ENCODE assay signal across 25 cellular contexts in genomic region chr11:113685650-113686349, GRCh38. TPM values are rescaled to one million over a fixed set of nuclear protein-coding genes. Genes with fewer than 3 reads are reported as not detected.
DNase-seq lines count a peak whose midpoint lies in the region; ATAC-seq and TF ChIP-seq lines count a peak whose summit lies in the region.
"Had no signal": no experiment of that assay in that cellular context is flagged by ENCODE, and none has a peak within 500 bp of the region (broad histone marks: within the 10 kb centered on the region; RNA-seq: fewer than 3 reads in every experiment).

No MANE protein-coding gene starts in this region.

- TF ChIP-seq EP300 in transverse colon (IDR thresholded peaks at IDR 0.05; ENCODE audit: low read depth), result no peak

- H3K27me3 ChIP-seq in H7 (ENCODE audit: control insufficient read depth, insufficient read depth, low read length), result no peaks in the 10 kb centered on the region
- no peaks in the 10 kb centered on the region for H3K27me3 ChIP-seq in transverse colon
- no peaks in the 10 kb centered on the region for H3K27me3 ChIP-seq in adrenal gland
- H3K27me3 ChIP-seq: gastrocnemius medialis, neural progenitor cell, vagina had no signal

- H3K4me1 ChIP-seq in transverse colon (peaks cover 0 to 25% (median 8%) of the 10 kb centered on the region in 4 donors), adrenal gland (replicated peaks in 1 of 2) (no peaks in the 10 kb centered on the region)
- H3K4me1 ChIP-seq: gastrocnemius medialis, HAP-1, prostate gland had no signal

- no peak overlapping the region for H3K27ac ChIP-seq in transverse colon
- no peak overlapping the region for H3K27ac ChIP-seq in adrenal gland
- H3K27ac ChIP-seq: gastrocnemius medialis, neural progenitor cell, prostate gland, vagina had no signal

- H3K4me3 Mint-ChIP-seq in activated CD8-positive, alpha-beta memory T cell treated with anti-CD3 and anti-CD28 coated beads, Interleukin-2, amount 10 ng/mL, durations not matched to agents 7 days and 5 days, result no peak overlapping the region
- H3K4me3 Mint-ChIP-seq in stimulated activated memory B cell treated with anti-CD40 and anti-IgM and Interleukin-4, amounts not matched to agents 10 μg/mL and 1 μg/mL and 100 μg/mL, for 72 hours, result no peak overlapping the region
- H3K4me3 Mint-ChIP-seq: activated naive CD4-positive, alpha-beta T cell treated with anti-CD3 and anti-CD28 coated beads, Interleukin-2, amount 50 U/mL, for 24 hours; activated T-cell treated with anti-CD3 and anti-CD28 coated beads, Interleukin-2, amount 50 U/mL, for 4 hours; neural progenitor cell; T-helper 2 cell treated with Interferon-gamma antibody and Interleukin-4, amounts not matched to agents 5 μg/mL and 100 μg/mL, for 36 hours; WTC11 had no signal

- no peaks in the 10 kb centered on the region for H3K9me3 Mint-ChIP-seq in activated CD8-positive, alpha-beta memory T cell treated with anti-CD3 and anti-CD28 coated beads, Interleukin-2, amount 10 ng/mL, durations not matched to agents 7 days and 5 days (ENCODE audit: low read depth)
- H3K9me3 Mint-ChIP-seq in stimulated activated memory B cell treated with anti-CD40 and anti-IgM and Interleukin-4, amounts not matched to agents 10 μg/mL and 1 μg/mL and 100 μg/mL, for 72 hours, result no peaks in the 10 kb centered on the region
- H3K9me3 Mint-ChIP-seq: activated naive CD4-positive, alpha-beta T cell treated with anti-CD3 and anti-CD28 coated beads, Interleukin-2, amount 50 U/mL, for 24 hours; activated T-cell treated with anti-CD3 and anti-CD28 coated beads, Interleukin-2, amount 50 U/mL, for 4 hours; neural progenitor cell; T-helper 2 cell treated with Interferon-gamma antibody and Interleukin-4, amounts not matched to agents 5 μg/mL and 100 μg/mL, for 36 hours; WTC11 had no signal

- WGBS in transverse colon (ENCODE audit: low coverage in 1 of 2), 2 donors, result 46% methylated on average over 2 of the region's 2 CpGs; no CpG with 5 or more reads in 1 of the 2 donors
- WGBS in adrenal gland, 4 donors, result 51 to 67% (median 63%) methylated on average over 2 of the region's 2 CpGs

- H3K4me1 Mint-ChIP-seq in activated CD8-positive, alpha-beta memory T cell treated with anti-CD3 and anti-CD28 coated beads, Interleukin-2, amount 10 ng/mL, durations not matched to agents 7 days and 5 days, result peaks cover 29% of the 10 kb centered on the region
- H3K4me1 Mint-ChIP-seq in stimulated activated memory B cell treated with anti-CD40 and anti-IgM and Interleukin-4, amounts not matched to agents 10 μg/mL and 1 μg/mL and 100 μg/mL, for 72 hours, result peaks cover 9% of the 10 kb centered on the region
- H3K4me1 Mint-ChIP-seq: activated naive CD4-positive, alpha-beta T cell treated with anti-CD3 and anti-CD28 coated beads, Interleukin-2, amount 50 U/mL, for 24 hours had no signal

- no peaks in the 10 kb centered on the region for H3K36me3 Mint-ChIP-seq in activated CD8-positive, alpha-beta memory T cell treated with anti-CD3 and anti-CD28 coated beads, Interleukin-2, amount 10 ng/mL, durations not matched to agents 7 days and 5 days
- no peaks in the 10 kb centered on the region for H3K36me3 Mint-ChIP-seq in stimulated activated memory B cell treated with anti-CD40 and anti-IgM and Interleukin-4, amounts not matched to agents 10 μg/mL and 1 μg/mL and 100 μg/mL, for 72 hours
- H3K36me3 Mint-ChIP-seq: activated naive CD4-positive, alpha-beta T cell treated with anti-CD3 and anti-CD28 coated beads, Interleukin-2, amount 50 U/mL, for 24 hours; neural progenitor cell; WTC11 had no signal

- no peak for DNase-seq in activated CD8-positive, alpha-beta memory T cell treated with anti-CD3 and anti-CD28 coated beads, Interleukin-2, amount 10 ng/mL, durations not matched to agents 7 days and 5 days
- no peak for DNase-seq in activated CD8-positive, alpha-beta memory T cell treated with anti-CD3 and anti-CD28 coated beads, Interleukin-2, amount 50 U/mL, for 4 hours
- DNase-seq in H7 (peak; percentile 8), OCI-M1 (lab: John Stamatoyannopoulos, UW) (peak; percentile 41), transverse colon (no peak), adrenal gland (no peak)
- DNase-seq: activated CD4-positive, alpha-beta T cell treated with anti-CD3 and anti-CD28 coated beads, Interleukin-2, amount 50 U/mL, for 48 hours; activated T-cell treated with anti-CD3 and anti-CD28 coated beads, Interleukin-2, amount 50 U/mL, for 4 hours; cerebellar nuclear complex; effector CD8-positive, alpha-beta T cell; gastrocnemius medialis; midbrain; NCI-H1417; stimulated activated CD4-positive, alpha-beta T cell treated with anti-CD3 and anti-CD28 coated beads, Interleukin-4, amount 100 ng/mL, for 1 hour had no signal

- TF ChIP-seq POLR2A in transverse colon (IDR thresholded peaks at IDR 0.05) (no peak), adrenal gland (IDR thresholded peaks at IDR 0.05) (no peak)

- H3K4me3 ChIP-seq in H7 (ENCODE audit: insufficient read depth, low read depth, low read length) (no peak overlapping the region), transverse colon (no peak overlapping the region), adrenal gland (no peak overlapping the region)
- H3K4me3 ChIP-seq: gastrocnemius medialis, HAP-1, neural progenitor cell, prostate gland, smooth muscle cell, vagina had no signal

- H3K9me3 ChIP-seq in transverse colon, result no peaks in the 10 kb centered on the region
- no peaks in the 10 kb centered on the region for H3K9me3 ChIP-seq in adrenal gland (replicated peaks in 1 of 3)
- H3K9me3 ChIP-seq: gastrocnemius medialis, HAP-1, prostate gland, vagina had no signal

- no peak for TF ChIP-seq CTCF in transverse colon (IDR thresholded peaks at IDR 0.05)
- TF ChIP-seq CTCF in adrenal gland (IDR thresholded peaks at IDR 0.05), result no peak

- no peaks in the 10 kb centered on the region for H3K27me3 Mint-ChIP-seq in activated CD8-positive, alpha-beta memory T cell treated with anti-CD3 and anti-CD28 coated beads, Interleukin-2, amount 10 ng/mL, durations not matched to agents 7 days and 5 days
- H3K27me3 Mint-ChIP-seq in stimulated activated memory B cell treated with anti-CD40 and anti-IgM and Interleukin-4, amounts not matched to agents 10 μg/mL and 1 μg/mL and 100 μg/mL, for 72 hours, result peaks cover 13% of the 10 kb centered on the region

- in situ Hi-C loops in transverse colon (cut with MboI; ENCODE audit: low pct_ligation_motif_present in 1 of 4, low pct_unique_long_range_greater_than_20kb in 1 of 4, low sequenced_read_pairs in 3 of 4), result no loop called here

- H3K36me3 ChIP-seq in H7 (replicated peaks; ENCODE audit: control insufficient read depth, insufficient read depth, low read length) (no peaks in the 10 kb centered on the region), transverse colon (no peaks in the 10 kb centered on the region), adrenal gland (replicated peaks in 1 of 2) (no peaks in the 10 kb centered on the region)
- H3K36me3 ChIP-seq: gastrocnemius medialis, HAP-1, neural progenitor cell, prostate gland, vagina had no signal

- CTCF ChIA-PET in activated CD8-positive, alpha-beta memory T cell treated with anti-CD3 and anti-CD28 coated beads, Interleukin-2, amount 10 ng/mL, durations not matched to agents 7 days and 5 days (lab: Charles Lee), result interaction anchor here (1.4 kb wide), 1 partner anchor 99 kb away, joined by 4 read pairs; no protein-coding TSS in a partner anchor

- peak overlapping the region; percentile 70 for H3K27ac Mint-ChIP-seq in activated CD8-positive, alpha-beta memory T cell treated with anti-CD3 and anti-CD28 coated beads, Interleukin-2, amount 10 ng/mL, durations not matched to agents 7 days and 5 days
- H3K27ac Mint-ChIP-seq in stimulated activated memory B cell treated with anti-CD40 and anti-IgM and Interleukin-4, amounts not matched to agents 10 μg/mL and 1 μg/mL and 100 μg/mL, for 72 hours, result peak overlapping the region; percentile 30
- H3K27ac Mint-ChIP-seq: activated naive CD4-positive, alpha-beta T cell treated with anti-CD3 and anti-CD28 coated beads, Interleukin-2, amount 50 U/mL, for 24 hours; neural progenitor cell; T-helper 2 cell treated with Interferon-gamma antibody and Interleukin-4, amounts not matched to agents 5 μg/mL and 100 μg/mL, for 36 hours; WTC11 had no signal

- intact Hi-C loops in transverse colon (cut with DNase I; ENCODE audit: low total_unique reads), result no loop called here
- intact Hi-C loops in adrenal gland (cut with DNase I), result no loop called here

- peak; percentile 46 for ATAC-seq in activated CD8-positive, alpha-beta memory T cell treated with anti-CD3 and anti-CD28 coated beads, Interleukin-2, amount 10 ng/mL, durations not matched to agents 7 days and 5 days
- no peak for ATAC-seq in stimulated activated memory B cell treated with anti-CD40 and anti-IgM and Interleukin-4, amounts not matched to agents 10 μg/mL and 1 μg/mL and 100 μg/mL, for 72 hours
- no peak for ATAC-seq in GM18867 (IDR thresholded peaks at IDR 0.05; ENCODE audit: unreplicated experiment)
- ATAC-seq: activated T-cell treated with anti-CD3 and anti-CD28 coated beads, Interleukin-2, amount 50 U/mL, for 4 hours; esophagus mucosa; gastrocnemius medialis; WTC11 had no signal

RNA-seq across cellular contexts. Expression of gene TMPRSS5, which starts 20.3 kb away (rescaled TPM):
- under 1 TPM; 0.61 to 0.91 TPM for total RNA-seq in activated CD8-positive, alpha-beta memory T cell treated with anti-CD3 and anti-CD28 coated beads, Interleukin-2, amount 10 ng/mL, durations not matched to agents 7 days and 5 days
- 0.21 and 0.44 TPM in 2 replicates for total RNA-seq in H7 (2014; rRNA removed; shearing (Covaris generic))
- under 1 TPM in 2 of 4 donors, not detected in 2; 0.27 to 0.79 TPM for total RNA-seq in transverse colon
- total RNA-seq in adrenal gland, result 1 to 10 TPM in 1 of 8 donors, under 1 TPM in 3, not detected in 4; 0.43 to 1.3 (median 0.70) TPM
- 1 to 10 TPM in 2 of 3 donors, under 1 TPM in 1; 0.07 to 1.5 (median 1.0) TPM for polyA plus RNA-seq in adrenal gland
- total RNA-seq: smooth muscle cell, vagina had no signal

Comparison
In these comparisons a context has a peak if more than half of its experiments do, and no peak if none do; other contexts are left out.
1. DNase-seq: peak in H7 (single experiment) and OCI-M1 (single experiment); none in activated CD8-positive, alpha-beta memory T cell treated with anti-CD3 and anti-CD28 coated beads, Interleukin-2, amount 10 ng/mL, durations not matched to agents 7 days and 5 days (single experiment), activated CD8-positive, alpha-beta memory T cell treated with anti-CD3 and anti-CD28 coated beads, Interleukin-2, amount 50 U/mL, for 4 hours (single experiment), transverse colon (single experiment) and adrenal gland (0 of 7).